Comparison of ENCODE assay signal across 12 cellular contexts in the genomic region with DNA sequence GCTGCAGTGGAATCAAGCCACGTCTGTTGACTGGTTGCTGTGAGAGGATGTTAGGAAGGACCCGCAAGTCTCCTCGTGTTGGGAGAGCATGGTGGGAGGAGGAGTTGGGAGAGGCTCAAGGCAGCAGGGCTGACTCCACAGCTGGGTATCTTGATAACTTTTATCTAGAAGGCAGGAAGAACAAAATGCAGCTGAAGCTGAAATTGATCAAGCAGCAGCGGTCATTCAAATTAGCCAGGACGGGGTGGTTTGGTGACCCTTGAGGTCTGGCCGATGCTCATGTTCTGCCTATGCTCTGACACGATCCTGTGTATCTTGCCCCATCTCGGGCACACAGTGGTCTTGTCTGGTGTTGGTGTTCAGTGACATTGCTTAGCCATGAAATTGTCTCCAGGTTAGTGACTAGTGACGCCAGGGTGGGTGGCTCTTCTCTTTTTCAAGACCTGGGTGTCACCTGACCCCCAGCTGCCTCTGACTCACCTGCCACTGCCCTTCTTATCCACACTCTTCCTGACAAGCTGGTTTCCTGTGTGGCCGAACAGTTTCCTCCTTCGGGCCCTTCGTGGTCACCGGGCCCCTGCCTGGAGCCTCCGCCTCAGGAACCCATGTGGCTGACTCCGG. TPM values are rescaled to one million over a fixed set of nuclear protein-coding genes. Genes with fewer than 3 reads are reported as not detected.
DNase-seq lines count a peak whose midpoint lies in the region; ATAC-seq and TF ChIP-seq lines count a peak whose summit lies in the region.
"Had no signal": no experiment of that assay in that cellular context is flagged by ENCODE, and none has a peak within 500 bp of the region (broad histone marks: within the 10 kb centered on the region; RNA-seq: fewer than 3 reads in every experiment).

No MANE protein-coding gene starts in this region.

- no peaks in the 10 kb centered on the region for H3K9me3 Mint-ChIP-seq in central memory CD8-positive, alpha-beta T cell

- H3K27ac ChIP-seq in sigmoid colon = peak overlapping the region; percentile 99

- ATAC-seq in central memory CD8-positive, alpha-beta T cell (replicated peaks; ENCODE audit: extremely low read depth, poor library complexity, severe bottlenecking) = no peak
- no peak for ATAC-seq in GM18498 (IDR thresholded peaks at IDR 0.05; ENCODE audit: unreplicated experiment)
- no peak for ATAC-seq in GM19452 (IDR thresholded peaks at IDR 0.05; ENCODE audit: unreplicated experiment)
- ATAC-seq: GM23338 had no signal

- WGBS in sigmoid colon, 2 donors = 64 to 81% methylated on average over 15 of the region's 15 CpGs

- no peak for TF ChIP-seq EP300 in sigmoid colon (IDR thresholded peaks at IDR 0.05)

- no peaks in the 10 kb centered on the region for H3K9me3 ChIP-seq in sigmoid colon
- H3K9me3 ChIP-seq: upper lobe of left lung had no signal

- H3K27me3 ChIP-seq in sigmoid colon = no peaks in the 10 kb centered on the region
- H3K27me3 ChIP-seq: upper lobe of left lung had no signal

- peak overlapping the region in 3 of 4 donors; percentile 11 to 23 (median 17) for H3K4me3 ChIP-seq in sigmoid colon
- H3K4me3 ChIP-seq: GM23338, upper lobe of left lung had no signal

- H3K4me3 Mint-ChIP-seq in central memory CD8-positive, alpha-beta T cell = peak overlapping the region; percentile 87
- H3K4me3 Mint-ChIP-seq: GM23338 had no signal

- TF ChIP-seq POLR2A in sigmoid colon (IDR thresholded peaks at IDR 0.05) = no peak

- H3K4me1 ChIP-seq in sigmoid colon = peaks cover 0 to 84% (median 62%) of the 10 kb centered on the region in 4 donors

- peaks cover 14% of the 10 kb centered on the region for H3K4me1 Mint-ChIP-seq in central memory CD8-positive, alpha-beta T cell

- peaks cover 11% of the 10 kb centered on the region for H3K36me3 Mint-ChIP-seq in central memory CD8-positive, alpha-beta T cell (ENCODE audit: insufficient read depth)

- intact Hi-C loops in sigmoid colon (cut with DNase I) = loop anchor here (5.0 to 10.0 kb wide), 2 partner anchors 315 to 507 kb away; no protein-coding TSS in a partner anchor

- no peak overlapping the region for H3K27ac Mint-ChIP-seq in central memory CD8-positive, alpha-beta T cell (ENCODE audit: low read depth)
- H3K27ac Mint-ChIP-seq: GM23338 had no signal

- DNase-seq in GF-D8 (lab: John Stamatoyannopoulos, UW) (peak; percentile 59), NOMO-1 (lab: John Stamatoyannopoulos, UW; ENCODE audit: unreplicated experiment in 2 of 2) (peak; percentile 64 to 78), sigmoid colon (no peak), activated T-cell treated with anti-CD3 and anti-CD28 coated beads for 4 hours (no peak)
- DNase-seq in central memory CD8-positive, alpha-beta T cell (ENCODE audit: low spot score in 2 of 2) = no peak
- DNase-seq: activated CD4-positive, CD25-positive, alpha-beta regulatory T cell treated with anti-CD3 and anti-CD28 coated beads, Interleukin-2, amount 50 U/mL, for 72 hours; amygdala; NCI-H1417 had no signal

- no peak for TF ChIP-seq CTCF in sigmoid colon (IDR thresholded peaks at IDR 0.05)

- H3K36me3 ChIP-seq in sigmoid colon = no peaks in the 10 kb centered on the region
- H3K36me3 ChIP-seq: upper lobe of left lung had no signal

- H3K27me3 Mint-ChIP-seq in central memory CD8-positive, alpha-beta T cell = peaks cover 59% of the 10 kb centered on the region

RNA-seq across cellular contexts. Expression of a gene that starts 19.1 kb away (rescaled TPM):
- 10 to 100 TPM; 36.9 to 67.3 (median 46.0) TPM for total RNA-seq in sigmoid colon
- polyA plus RNA-seq in sigmoid colon = 1 to 10 TPM in 1 of 3 donors, under 1 TPM in 2; 0.60 to 1.9 (median 0.69) TPM

RNA-seq across cellular contexts. Expression of a gene that starts 42.4 kb away (rescaled TPM):
- 10 to 100 TPM in 3 of 4 donors, 1 to 10 TPM in 1; 9.5 to 23.5 (median 16.7) TPM for total RNA-seq in sigmoid colon
- 10 to 100 TPM; 14.1 to 18.6 (median 17.4) TPM for polyA plus RNA-seq in sigmoid colon

Comparison
In these comparisons a context has a peak if more than half of its experiments do, and no peak if none do; other contexts are left out.
1. DNase-seq: peak in GF-D8 (single experiment) and NOMO-1 (2 of 2); none in central memory CD8-positive, alpha-beta T cell (0 of 2), sigmoid colon (single experiment) and activated T-cell treated with anti-CD3 and anti-CD28 coated beads for 4 hours (single experiment).